ENCODE assay signal across 22 cellular contexts in genomic region chr5:41649659-41650058, GRCh38.
DNase-seq lines count a peak whose midpoint lies in the region; ATAC-seq and TF ChIP-seq lines count a peak whose summit lies in the region.
"Had no signal": no experiment of that assay in that cellular context is flagged by ENCODE, and none has a peak within 500 bp of the region (broad histone marks: within the 10 kb centered on the region; RNA-seq: fewer than 3 reads in every experiment).

No MANE protein-coding gene starts in this region.

- H3K36me3 ChIP-seq in MG63 (no peaks in the 10 kb centered on the region), gastrocnemius medialis (no peaks in the 10 kb centered on the region)
- H3K36me3 ChIP-seq: esophagus muscularis mucosa had no signal

- H3K4me1 ChIP-seq in gastrocnemius medialis, result peaks cover 5 to 16% of the 10 kb centered on the region in 2 donors
- H3K4me1 ChIP-seq: esophagus muscularis mucosa had no signal

- H3K27me3 ChIP-seq in MG63 (no peaks in the 10 kb centered on the region), gastrocnemius medialis (no peaks in the 10 kb centered on the region)
- H3K27me3 ChIP-seq: esophagus muscularis mucosa had no signal

- peaks cover 21% of the 10 kb centered on the region for H3K4me1 Mint-ChIP-seq in chondrocyte (ENCODE audit: low read depth)

- no peaks in the 10 kb centered on the region for H3K36me3 Mint-ChIP-seq in chondrocyte (ENCODE audit: low read depth)
- H3K36me3 Mint-ChIP-seq: natural killer cell treated with Interleukin-12 subunit alpha and Interleukin-12 subunit beta and Interleukin-15 and Interleukin-18, amount 100 ng/mL, for 72 hours had no signal

- peaks cover 15% of the 10 kb centered on the region for H3K27me3 Mint-ChIP-seq in chondrocyte (ENCODE audit: low read depth)
- H3K27me3 Mint-ChIP-seq: progenitor cell of endocrine pancreas had no signal

- ATAC-seq in gastrocnemius medialis, result no peak
- ATAC-seq in HG03520 (IDR thresholded peaks at IDR 0.05; ENCODE audit: unreplicated experiment), result no peak
- ATAC-seq in HG03469 (IDR thresholded peaks at IDR 0.05; ENCODE audit: unreplicated experiment), result no peak
- ATAC-seq: natural killer cell treated with Interleukin-12 subunit alpha and Interleukin-12 subunit beta and Interleukin-15 and Interleukin-18, amount 100 ng/mL, for 72 hours had no signal

- peak overlapping the region in 3 of 4 donors; percentile 18 to 72 (median 40) for H3K27ac ChIP-seq in gastrocnemius medialis
- H3K27ac ChIP-seq: 22Rv1, C4-2B, esophagus muscularis mucosa had no signal

- TF ChIP-seq POLR2A in gastrocnemius medialis (IDR thresholded peaks at IDR 0.05), result no peak

- H3K9me3 ChIP-seq in MG63 (no peaks in the 10 kb centered on the region), gastrocnemius medialis (peaks cover 0 to 4% (median 0%) of the 10 kb centered on the region in 3 donors)

- no peak for TF ChIP-seq CTCF in chondrocyte (IDR thresholded peaks at IDR 0.05)
- TF ChIP-seq CTCF in gastrocnemius medialis (IDR thresholded peaks at IDR 0.05 in 4 of 5, conservative IDR thresholded peaks at IDR 0.05 in 1 of 5), result no peak

- no peak overlapping the region for H3K4me3 Mint-ChIP-seq in chondrocyte (ENCODE audit: unreplicated experiment)
- H3K4me3 Mint-ChIP-seq: natural killer cell treated with Interleukin-12 subunit alpha and Interleukin-12 subunit beta and Interleukin-15 and Interleukin-18, amount 100 ng/mL, for 72 hours had no signal

- intact Hi-C loops in gastrocnemius medialis (cut with DNase I; ENCODE audit: low total_unique reads), result loop anchor here (2.0 kb wide), 1 partner anchor 185 kb away; no protein-coding TSS in a partner anchor

- DNase-seq in DMS53 (lab: John Stamatoyannopoulos, UW), result peak; percentile 14
- DNase-seq in DMS53 treated with DMSO at 0.1 percent for 48 hours (lab: John Stamatoyannopoulos, UW; ENCODE audit: unreplicated experiment), result no peak
- DNase-seq in MG63, result peak; percentile 48
- no peak for DNase-seq in chondrocyte (ENCODE audit: low spot score)
- DNase-seq in gastrocnemius medialis, result no peak
- DNase-seq in KG1 (lab: John Stamatoyannopoulos, UW), result no peak
- DNase-seq: caudate nucleus; effector CD4-positive, alpha-beta T cell; hippocampal formation; NCI-H2081; NCI-H524 treated with DMSO at 0.1 percent for 48 hours; stimulated activated CD4-positive, alpha-beta T cell treated with anti-CD3 and anti-CD28 coated beads, Interleukin-4, amount 100 ng/mL, for 4 hours; substantia nigra had no signal

- H3K4me3 ChIP-seq in MG63 (no peak overlapping the region), gastrocnemius medialis (no peak overlapping the region)
- H3K4me3 ChIP-seq: esophagus muscularis mucosa, smooth muscle cell had no signal

- peak overlapping the region; percentile 78 for H3K27ac Mint-ChIP-seq in chondrocyte (ENCODE audit: unreplicated experiment)
- H3K27ac Mint-ChIP-seq: activated T-helper 2 cell treated with anti-CD3 and anti-CD28 coated beads, Interferon-gamma antibody, Interleukin-2, Interleukin-4, amounts not matched to agents 10 μg/mL and 5 μg/mL and 100 μg/mL, durations not matched to agents 14 hours and 24 hours and 36 hours; natural killer cell treated with Interleukin-12 subunit alpha and Interleukin-12 subunit beta and Interleukin-15 and Interleukin-18, amount 100 ng/mL, for 72 hours; progenitor cell of endocrine pancreas had no signal

- peaks cover 2% of the 10 kb centered on the region for H3K9me3 Mint-ChIP-seq in chondrocyte (ENCODE audit: low read depth)
- H3K9me3 Mint-ChIP-seq: activated T-helper 2 cell treated with anti-CD3 and anti-CD28 coated beads, Interferon-gamma antibody, Interleukin-2, Interleukin-4, amounts not matched to agents 10 μg/mL and 5 μg/mL and 100 μg/mL, durations not matched to agents 14 hours and 24 hours and 36 hours had no signal

- in situ Hi-C loops in gastrocnemius medialis (cut with MboI; ENCODE audit: low sequenced_read_pairs in 4 of 4), result no loop called here

Comparison
In these comparisons a context has a peak if more than half of its experiments do, and no peak if none do; other contexts are left out.
1. DNase-seq: peak in DMS53 (single experiment) and MG63 (single experiment); none in DMS53 treated with DMSO at 0.1 percent for 48 hours (single experiment), chondrocyte (single experiment), gastrocnemius medialis (0 of 2) and KG1 (single experiment).